8 cellular contexts compared by ENCODE assay signal in genomic region chr10:21526952-21527633, GRCh38. TPM values are rescaled to one million over a fixed set of nuclear protein-coding genes. Genes with fewer than 3 reads are reported as not detected.
DNase-seq lines count a peak whose midpoint lies in the region; ATAC-seq and TF ChIP-seq lines count a peak whose summit lies in the region.

No MANE protein-coding gene starts in this region.

- no peaks in the 10 kb centered on the region for H3K36me3 ChIP-seq in iPS-15b (ENCODE audit: control insufficient read depth, insufficient read depth, low read length)

- peak; percentile 88 for DNase-seq in ELF-1 (ENCODE audit: low read depth, low spot score)
- peak; percentile 60 for DNase-seq in SW480 (ENCODE audit: low spot score)
- DNase-seq in sciatic nerve (ENCODE audit: low spot score), result peak; percentile 85
- no peak for DNase-seq in HuH-7 (ENCODE audit: low spot score)

- intact Hi-C loops in sciatic nerve (cut with DNase I), result no loop called here

- H3K4me3 Mint-ChIP-seq in brain, result peak overlapping the region; percentile 86 to 97 (median 95)

- H3K4me1 ChIP-seq in iPS-15b (ENCODE audit: control insufficient read depth, insufficient read depth, low read length), result peaks cover 30% of the 10 kb centered on the region

- peaks cover 0 to 7% (median 0%) of the 10 kb centered on the region in 5 experiments for H3K9me3 Mint-ChIP-seq in brain

- peak overlapping the region; percentile 93 to 100 (median 99) for H3K27ac Mint-ChIP-seq in brain

- no peak for TF ChIP-seq CTCF in brain (conservative IDR thresholded peaks at IDR 0.05)

- peak overlapping the region; percentile 62 for H3K4me3 ChIP-seq in iPS-15b (ENCODE audit: low read depth, low read length)

- no peaks in the 10 kb centered on the region for H3K27me3 ChIP-seq in iPS-15b (ENCODE audit: control insufficient read depth, insufficient read depth, low read length)

- ATAC-seq in HG02759 (IDR thresholded peaks at IDR 0.05; ENCODE audit: unreplicated experiment) (peak; percentile 39), sciatic nerve (peak; percentile 40), GM21528 (IDR thresholded peaks at IDR 0.05; ENCODE audit: low FRiP score, unreplicated experiment) (no peak)

- H3K4me1 Mint-ChIP-seq in brain, result peaks cover 55% of the 10 kb centered on the region

- H3K9me3 ChIP-seq in iPS-15b (ENCODE audit: control insufficient read depth, insufficient read depth, low read length), result no peaks in the 10 kb centered on the region

- no peaks in the 10 kb centered on the region for H3K36me3 Mint-ChIP-seq in brain

- peaks cover 31% of the 10 kb centered on the region for H3K27me3 Mint-ChIP-seq in brain

- peak overlapping the region; percentile 92 for H3K9ac ChIP-seq in iPS-15b (ENCODE audit: low read depth, low read length)

RNA-seq across cellular contexts. Expression of gene SKIDA1, which starts 1.6 kb away (rescaled TPM):
- 0.46 TPM for polyA plus RNA-seq in brain (ENCODE audit: insufficient read depth, low read depth, low replicate concordance)
- total RNA-seq in sciatic nerve, result 3.1 TPM

RNA-seq across cellular contexts. Expression of gene MLLT10, which starts 6.9 kb away (rescaled TPM):
- 17.4 TPM for polyA plus RNA-seq in brain (ENCODE audit: insufficient read depth, low read depth, low replicate concordance)
- 68.1 TPM for total RNA-seq in sciatic nerve
